In the genomic region with DNA sequence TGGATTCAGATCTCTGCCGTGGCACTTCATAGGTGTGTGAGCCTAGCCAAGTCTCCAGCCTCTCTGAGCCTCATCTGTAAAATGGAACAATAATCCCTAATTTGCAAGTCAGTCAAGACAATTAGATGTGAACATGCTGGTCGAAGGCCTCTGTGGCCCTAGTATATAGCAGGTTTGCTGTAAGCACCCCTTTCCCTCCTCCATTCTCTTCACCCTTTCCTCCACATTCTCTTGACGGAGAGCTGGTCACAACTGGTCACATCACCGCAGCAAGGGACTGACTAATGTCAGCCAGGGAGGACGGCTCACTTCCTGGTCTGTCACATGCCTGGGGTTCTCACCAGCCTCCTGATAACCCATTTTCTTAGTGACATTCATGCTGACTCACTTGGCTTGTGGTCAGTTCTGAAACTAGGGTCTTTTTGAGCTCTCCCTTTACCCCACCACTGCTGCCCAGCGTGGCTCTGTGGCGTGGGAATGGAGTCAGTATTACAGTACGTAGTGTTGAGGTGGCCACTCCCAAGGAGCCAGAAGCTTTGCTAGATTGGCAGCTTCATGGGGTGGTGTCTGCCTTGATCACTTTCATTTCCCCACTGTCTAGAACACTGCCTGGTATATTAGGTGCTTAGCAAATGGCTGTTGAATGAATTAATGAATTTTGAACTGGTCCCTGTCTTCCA, we compare ENCODE assay signal across 8 cellular contexts. TPM values are rescaled to one million over a fixed set of nuclear protein-coding genes. Genes with fewer than 3 reads are reported as not detected.
DNase-seq lines count a peak whose midpoint lies in the region; ATAC-seq, FAIRE-seq and TF ChIP-seq lines count a peak whose summit lies in the region.

No MANE protein-coding gene starts in this region.

- peak overlapping the region; percentile 33 for H4K8ac ChIP-seq in H9 (replicated peaks; ENCODE audit: insufficient read length, low read depth, low read length)

- H3K4me3 Mint-ChIP-seq in H9, result no peak overlapping the region; a peak in 1 of 5 replicates

- no peak for FAIRE-seq in urothelium cell line (lab: Jason Lieb, UNC)
- no peak for FAIRE-seq in kidney (lab: Jason Lieb, UNC)

- no peak overlapping the region for H3K14ac ChIP-seq in H9 (ENCODE audit: insufficient read depth, low read length)

- H3K4me3 ChIP-seq in PC-9, result peak overlapping the region; percentile 28; the same call in 1 of the 2 replicates
- no peak overlapping the region for H3K4me3 ChIP-seq in fibroblast of villous mesenchyme (ENCODE audit: low read depth, low read length)
- H3K4me3 ChIP-seq in kidney (ENCODE audit: low read length in 2 of 2), result no peak overlapping the region

- H3K36me3 ChIP-seq in PC-9 (ENCODE audit: low read depth) (0 out of 2 replicates have a peak, but pooled peaks cover 10% of the 10 kb centered on the region), kidney (ENCODE audit: control insufficient read depth in 1 of 2, insufficient read depth in 2 of 2, low read length in 2 of 2) (no peaks in the 10 kb centered on the region)

- no peak for DNase-seq in H9
- peak; percentile 69 to 97 for DNase-seq in PC-9
- peak; percentile 71 for DNase-seq in fibroblast of villous mesenchyme (ENCODE audit: low read depth)
- DNase-seq in stimulated activated naive CD8-positive, alpha-beta T cell treated with anti-CD3 and anti-CD28 coated beads, Interleukin-15, Interleukin-2, amounts not matched to agents 100 U/mL and 50 U/mL, for 24 hours, result peak; percentile 32
- no peak for DNase-seq in urothelium cell line (ENCODE audit: low spot score)
- DNase-seq in kidney, result no peak
- no peak for DNase-seq in NCI-H1417 treated with DMSO at 0.1 percent for 48 hours (lab: John Stamatoyannopoulos, UW)

- no peak overlapping the region for H4K91ac ChIP-seq in H9 (ENCODE audit: insufficient read length, low read depth, low read length)

- H2BK15ac ChIP-seq in H9 (ENCODE audit: low read depth, low read length), result no peak overlapping the region

- CTCF ChIA-PET in PC-9 (lab: Charles Lee), result interaction anchor here (0.5 to 0.8 kb wide), 3 partner anchors 23 to 885 kb away, joined by 4 to 5 read pairs (median 4); no protein-coding TSS in a partner anchor

- no peaks in the 10 kb centered on the region for H3K27me3 ChIP-seq in H9 (ENCODE audit: insufficient read depth, low read length)
- H3K27me3 ChIP-seq in PC-9 (ENCODE audit: insufficient read depth, low read depth), result no peaks in the 10 kb centered on the region

- no peak overlapping the region for H2BK20ac ChIP-seq in H9 (ENCODE audit: low read depth, low read length, poor library complexity, severe bottlenecking)

- H3K79me1 ChIP-seq in H9 (ENCODE audit: insufficient read depth, low read depth, low read length, poor library complexity, severe bottlenecking), result peaks cover 4% of the 10 kb centered on the region

- H4K5ac ChIP-seq in H9 (ENCODE audit: insufficient read length, low read depth, low read length), result no peak overlapping the region

- no peak overlapping the region for H3K4ac ChIP-seq in H9 (ENCODE audit: low read depth, low read length)

- TF ChIP-seq POLR2A in GM18505 (IDR thresholded peaks at IDR 0.05; ENCODE audit: borderline replicate concordance, extremely low read depth, insufficient read depth, insufficient read length), result peak; percentile 48

- H3K36me3 Mint-ChIP-seq in H9 (ENCODE audit: insufficient read depth in 1 of 3, low read depth in 3 of 3), result peaks cover 13 to 29% (median 20%) of the 10 kb centered on the region in 3 experiments

- no peak overlapping the region for H2AK5ac ChIP-seq in H9 (ENCODE audit: insufficient read length, low read length)

- H3K56ac ChIP-seq in H9 (ENCODE audit: insufficient read length, low read depth, low read length), result no peak overlapping the region

- H3K27ac Mint-ChIP-seq in H9, result no peak overlapping the region; a peak in 2 of 7 replicates

- POLR2A ChIA-PET in PC-9 (lab: Charles Lee; ENCODE audit: unreplicated experiment), result interaction anchor here (0.6 kb wide), 1 partner anchor 51 kb away, joined by 3 read pairs; no protein-coding TSS in a partner anchor

- H3K23ac ChIP-seq in H9 (ENCODE audit: insufficient read length, low read depth, low read length), result no peak overlapping the region

- no peak overlapping the region for H2BK120ac ChIP-seq in H9 (ENCODE audit: low read depth, low read length, poor library complexity, severe bottlenecking)

- H2BK5ac ChIP-seq in H9 (ENCODE audit: insufficient read length, low read length), result no peak overlapping the region

- WGBS in H9 (ENCODE audit: extremely low coverage, insufficient read length, low lambda C conversion rate), result no CpG with 5 or more reads among the region's 8 CpGs

- H3K4me2 ChIP-seq in H9 (ENCODE audit: insufficient read depth, insufficient read length, low read length) (no peak overlapping the region), PC-9 (peak overlapping the region; percentile 65)

- H3K27ac ChIP-seq in H9 (ENCODE audit: insufficient read length, low read depth, low read length) (no peak overlapping the region), PC-9 (peak overlapping the region; percentile 95), kidney (ENCODE audit: low read depth in 2 of 2, low read length in 2 of 2) (peak overlapping the region in 1 of 2 donors; percentile 0)

- no peaks in the 10 kb centered on the region for H3K79me2 ChIP-seq in H9 (ENCODE audit: insufficient read depth, low read length)
- H3K79me2 ChIP-seq in PC-9 (ENCODE audit: low read depth), result peaks cover 45% of the 10 kb centered on the region

- no peak overlapping the region for H3K9ac ChIP-seq in H9 (ENCODE audit: extremely low read depth, insufficient read length, low read length)
- no peak overlapping the region for H3K9ac ChIP-seq in kidney (ENCODE audit: low read length in 2 of 2)

- H3K18ac ChIP-seq in H9 (ENCODE audit: insufficient read length, low read depth, low read length), result no peak overlapping the region

- ATAC-seq in GM18505 (IDR thresholded peaks at IDR 0.05; ENCODE audit: unreplicated experiment), result peak; percentile 71
- ATAC-seq in stimulated activated naive CD8-positive, alpha-beta T cell treated with anti-CD3 and anti-CD28 coated beads, Interleukin-15, Interleukin-2, amounts not matched to agents 100 U/mL and 50 U/mL, for 24 hours, result peak; percentile 85

- H2AFZ ChIP-seq in H9 (ENCODE audit: low read length) (no peak overlapping the region), PC-9 (no peak overlapping the region)

- BruUV-seq in PC-9 (replicated peaks; lab: Mats Ljungman, UMichigan), result no TSS peak

- H3K27me3 Mint-ChIP-seq in H9 (ENCODE audit: low read depth), result no peaks in the 10 kb centered on the region

- H2BK12ac ChIP-seq in H9 (ENCODE audit: insufficient read length, low read depth, low read length), result no peak overlapping the region

- intact Hi-C loops in PC-9 (cut with micrococcal nuclease; ENCODE audit: unreplicated experiment) (no loop called here), kidney (cut with DNase I) (no loop called here)

- no peaks in the 10 kb centered on the region for H3K9me3 ChIP-seq in H9 (ENCODE audit: control insufficient read depth, low read depth, low read length)
- no peaks in the 10 kb centered on the region for H3K9me3 ChIP-seq in PC-9 (ENCODE audit: insufficient read depth, low read depth)
- H3K9me3 ChIP-seq in kidney (ENCODE audit: control insufficient read depth in 1 of 2, low read length in 2 of 2), result no peaks in the 10 kb centered on the region

- peaks cover 0 to 4% of the 10 kb centered on the region in 2 experiments; a peak in 2 of 5 replicates for H3K9me3 Mint-ChIP-seq in H9

- peaks cover 26% of the 10 kb centered on the region for H3F3A ChIP-seq in PC-9 (ENCODE audit: insufficient read depth, low read depth)

- H3K4me1 Mint-ChIP-seq in H9, result peaks cover 0 to 19% of the 10 kb centered on the region in 2 experiments

- H3K23me2 ChIP-seq in H9 (ENCODE audit: insufficient read length, low read depth, low read length, poor library complexity, severe bottlenecking), result no peaks in the 10 kb centered on the region

- no peaks in the 10 kb centered on the region for H3K9me2 ChIP-seq in PC-9 (ENCODE audit: insufficient read depth)

- H3K4me1 ChIP-seq in H9 (ENCODE audit: insufficient read depth, low read length), result no peaks in the 10 kb centered on the region
- peaks cover 47% of the 10 kb centered on the region for H3K4me1 ChIP-seq in PC-9 (replicated peaks; ENCODE audit: insufficient read depth)
- peaks cover 8 to 12% of the 10 kb centered on the region in 2 donors for H3K4me1 ChIP-seq in kidney (ENCODE audit: control insufficient read depth in 1 of 2, insufficient read depth in 1 of 2, low read depth in 1 of 2, low read length in 2 of 2)

- H4K20me1 ChIP-seq in H9 (ENCODE audit: control insufficient read depth, insufficient read depth, insufficient read length) (no peaks in the 10 kb centered on the region), PC-9 (ENCODE audit: insufficient read depth) (no peaks in the 10 kb centered on the region)

- no peak for TF ChIP-seq CTCF in H9 (conservative IDR thresholded peaks at IDR 0.05)
- TF ChIP-seq CTCF in PC-9 (conservative IDR thresholded peaks at IDR 0.05), result no peak
- no peak for TF ChIP-seq CTCF in fibroblast of villous mesenchyme (IDR thresholded peaks at IDR 0.05; ENCODE audit: insufficient read depth, low read depth, low read length)
- no peak for TF ChIP-seq CTCF in kidney (IDR thresholded peaks at IDR 0.05; ENCODE audit: borderline replicate concordance, extremely low read depth, insufficient read depth)

- no peak overlapping the region for H3T11ph ChIP-seq in H9 (ENCODE audit: low read length)

RNA-seq across cellular contexts. Expression of a gene that starts 47.8 kb away (rescaled TPM):
- 74.2 and 77.0 TPM in 2 replicates for total RNA-seq in H9 (2021)
- 106 and 159 TPM in 2 replicates for total RNA-seq in PC-9 (2021)
- 89.5 and 139 TPM in 2 replicates for total RNA-seq in fibroblast of villous mesenchyme
- total RNA-seq in kidney, result 183 TPM
- 88.0 TPM for polyA plus RNA-seq in kidney (ENCODE audit: insufficient read depth, low read depth, low replicate concordance)

Comparison
In these comparisons a context has a peak if more than half of its experiments do, and no peak if none do; other contexts are left out.
1. DNase-seq: peak in PC-9 (2 of 2), fibroblast of villous mesenchyme (single experiment) and stimulated activated naive CD8-positive, alpha-beta T cell treated with anti-CD3 and anti-CD28 coated beads, Interleukin-15, Interleukin-2, amounts not matched to agents 100 U/mL and 50 U/mL, for 24 hours (single experiment); none in H9 (single experiment), urothelium cell line (single experiment), kidney (single experiment) and NCI-H1417 treated with DMSO at 0.1 percent for 48 hours (single experiment).